8 cellular contexts compared by ENCODE assay signal in genomic region chr5:131209506-131210191, GRCh38. TPM values are rescaled to one million over a fixed set of nuclear protein-coding genes. Genes with fewer than 3 reads are reported as not detected.
A peak's percentile ranks its signal among the peaks of the same experiment; 100 is the strongest.
DNase-seq lines count a peak whose midpoint lies in the region; ATAC-seq, FAIRE-seq and TF ChIP-seq lines count a peak whose summit lies in the region.

No MANE protein-coding gene starts in this region.

- intact Hi-C loops in MCF 10A (cut with micrococcal nuclease) = no loop called here

- H3K36me3 Mint-ChIP-seq in MCF 10A (ENCODE audit: insufficient read depth, unreplicated experiment) = no peaks in the 10 kb centered on the region

- no peak overlapping the region for H2AK5ac ChIP-seq in neuronal stem cell (ENCODE audit: low read depth, low read length)

- H2BK5ac ChIP-seq in neuronal stem cell (ENCODE audit: low read length) = no peak overlapping the region

- H4K91ac ChIP-seq in neuronal stem cell (ENCODE audit: low read depth, low read length, poor library complexity) = no peak overlapping the region

- H3K4me3 ChIP-seq in neuronal stem cell (ENCODE audit: low read length in 2 of 2) (no peak overlapping the region), small intestine (ENCODE audit: low read depth in 1 of 2, low read length in 2 of 2) (no peak overlapping the region)

- no peak overlapping the region for H3K4me3 Mint-ChIP-seq in MCF 10A (ENCODE audit: unreplicated experiment)

- WGBS in neuronal stem cell (ENCODE audit: extremely low coverage in 2 of 2, insufficient read length in 2 of 2, insufficient replicate concordance in 1 of 2), 2 donors = no CpG with 5 or more reads among the region's 6 CpGs
- WGBS in small intestine, 3 donors = 43 to 74% (median 52%) methylated on average over 6 of the region's 6 CpGs

- no peaks in the 10 kb centered on the region for H3K27me3 Mint-ChIP-seq in MCF 10A (ENCODE audit: insufficient read depth, unreplicated experiment)

- H3K4me1 Mint-ChIP-seq in MCF 10A (ENCODE audit: insufficient read depth, unreplicated experiment) = no peaks in the 10 kb centered on the region

- FAIRE-seq in small intestine (lab: Jason Lieb, UNC) = no peak

- no TSS peak for BruUV-seq in MCF 10A (replicated peaks; lab: Mats Ljungman, UMichigan)

- no peak overlapping the region for H2BK120ac ChIP-seq in neuronal stem cell (ENCODE audit: low read depth, low read length)

- no peak overlapping the region for H2BK15ac ChIP-seq in neuronal stem cell (ENCODE audit: low read length)

- no peaks in the 10 kb centered on the region for H3K27me3 ChIP-seq in neuronal stem cell (ENCODE audit: control insufficient read depth in 3 of 3, insufficient read depth in 3 of 3, low read depth in 1 of 3, low read length in 3 of 3)
- H3K27me3 ChIP-seq in small intestine (ENCODE audit: control insufficient read depth in 2 of 2, insufficient read depth in 2 of 2, low read length in 2 of 2) = no peaks in the 10 kb centered on the region

- no peak for TF ChIP-seq CTCF in MCF 10A (IDR thresholded peaks at IDR 0.05; ENCODE audit: unreplicated experiment)

- H3K4me1 ChIP-seq in neuronal stem cell (ENCODE audit: control insufficient read depth in 2 of 2, insufficient read depth in 1 of 2, low read depth in 1 of 2, low read length in 2 of 2) (peaks cover 2 to 8% of the 10 kb centered on the region in 2 donors), small intestine (ENCODE audit: control insufficient read depth in 2 of 2, insufficient read depth in 1 of 2, low read depth in 1 of 2, low read length in 1 of 2) (peaks cover 0 to 4% of the 10 kb centered on the region in 2 donors)

- H3K36me3 ChIP-seq in neuronal stem cell (replicated peaks in 1 of 2; ENCODE audit: control insufficient read depth in 2 of 2, insufficient read depth in 2 of 2, low read length in 2 of 2) (no peaks in the 10 kb centered on the region), small intestine (ENCODE audit: control insufficient read depth in 2 of 2, insufficient read depth in 2 of 2, low read length in 2 of 2) (no peaks in the 10 kb centered on the region)

- no peak overlapping the region for H3K14ac ChIP-seq in neuronal stem cell (ENCODE audit: low read length)

- no peaks in the 10 kb centered on the region for H3K9me3 ChIP-seq in neuronal stem cell (replicated peaks in 1 of 2; ENCODE audit: control insufficient read depth in 2 of 2, insufficient read depth in 1 of 2, low read depth in 1 of 2, low read length in 2 of 2)
- H3K9me3 ChIP-seq in small intestine (ENCODE audit: control insufficient read depth, low read depth) = no peaks in the 10 kb centered on the region

- H3K9me3 Mint-ChIP-seq in MCF 10A (ENCODE audit: unreplicated experiment) = no peaks in the 10 kb centered on the region

- CTCF ChIA-PET in MCF 10A (lab: Yijun Ruan, JAX) = interaction anchor here (1.1 kb wide), 1 partner anchor 55 kb away, joined by 4 read pairs; no protein-coding TSS in a partner anchor

- POLR2A ChIA-PET in MCF 10A (lab: Yijun Ruan, JAX) = interaction anchor here (1.0 to 1.2 kb wide), 2 partner anchors 12 to 54 kb away, joined by 3 to 4 read pairs; partner anchors contain the start of gene CDC42SE2

- H3K4me2 ChIP-seq in neuronal stem cell (ENCODE audit: insufficient read depth, low read length, poor library complexity, severe bottlenecking) = no peak overlapping the region

- no peak overlapping the region for H3K9ac ChIP-seq in neuronal stem cell (ENCODE audit: low read depth, low read length, poor library complexity)

- DNase-seq in activated gamma-delta T cell treated with Interleukin-2 at 50 U/mL for 16 hours = peak; percentile 46
- no peak for DNase-seq in activated gamma-delta T cell (lab: John Stamatoyannopoulos, UW)
- DNase-seq in NCI-H82 (lab: John Stamatoyannopoulos, UW) = peak; percentile 85
- DNase-seq in activated T-cell treated with anti-CD3 and anti-CD28 coated beads, Interleukin-2, amount 50 U/mL, for 48 hours = peak; percentile 44 to 52
- no peak for DNase-seq in neuronal stem cell (ENCODE audit: low spot score)
- no peak for DNase-seq in small intestine
- no peak for DNase-seq in MCF 10A (ENCODE audit: unreplicated experiment)

- peak; percentile 93 for ATAC-seq in HG03066 (IDR thresholded peaks at IDR 0.05; ENCODE audit: low read depth, unreplicated experiment)

- H3K27ac Mint-ChIP-seq in MCF 10A (ENCODE audit: low read depth, unreplicated experiment) = no peak overlapping the region

- no peak overlapping the region for H2BK12ac ChIP-seq in neuronal stem cell (ENCODE audit: low read length)

- no peak overlapping the region for H3K18ac ChIP-seq in neuronal stem cell (ENCODE audit: low read length)

- no peak overlapping the region for H3K4ac ChIP-seq in neuronal stem cell (ENCODE audit: low read length)

- peak overlapping the region; percentile 18 for H3K27ac ChIP-seq in neuronal stem cell (replicated peaks; ENCODE audit: low read length)
- H3K27ac ChIP-seq in small intestine (ENCODE audit: low read depth in 1 of 2, low read length in 1 of 2) = peak overlapping the region in 1 of 2 donors; percentile 67

- no peaks in the 10 kb centered on the region for H3K79me1 ChIP-seq in neuronal stem cell (ENCODE audit: low read depth, low read length)

- H3K23ac ChIP-seq in neuronal stem cell (ENCODE audit: low read depth, low read length, poor library complexity) = no peak overlapping the region

- no peak overlapping the region for H4K8ac ChIP-seq in neuronal stem cell (ENCODE audit: low read depth, low read length)

- H2AFZ ChIP-seq in neuronal stem cell (ENCODE audit: low read length) = peak overlapping the region; percentile 25

RNA-seq across cellular contexts. Expression of gene LYRM7, which starts 38.9 kb away (rescaled TPM):
- 8.0 TPM for polyA plus RNA-seq in neuronal stem cell (2013, experiment 1 of 2)
- polyA plus RNA-seq in neuronal stem cell (2013, experiment 2 of 2) = 8.6 TPM
- polyA plus RNA-seq in small intestine = 1 to 10 TPM; 5.1 to 7.4 (median 7.0) TPM
- 18.2 and 21.6 TPM in 2 replicates for total RNA-seq in MCF 10A (2022)

RNA-seq across cellular contexts. Expression of gene HINT1, which starts 44.6 kb away (rescaled TPM):
- polyA plus RNA-seq in neuronal stem cell (2013, experiment 1 of 2) = 383 TPM
- 390 TPM for polyA plus RNA-seq in neuronal stem cell (2013, experiment 2 of 2)
- 100 to 1,000 TPM; 458 to 495 (median 495) TPM for polyA plus RNA-seq in small intestine
- total RNA-seq in MCF 10A (2022) = 444 and 575 TPM in 2 replicates

RNA-seq across cellular contexts. Expression of gene CDC42SE2, which starts 54.2 kb away (rescaled TPM):
- 25.1 TPM for polyA plus RNA-seq in neuronal stem cell (2013, experiment 1 of 2)
- polyA plus RNA-seq in neuronal stem cell (2013, experiment 2 of 2) = 25.5 TPM
- polyA plus RNA-seq in small intestine = 10 to 100 TPM; 36.0 to 60.3 (median 58.6) TPM
- total RNA-seq in MCF 10A (2022) = 71.0 and 96.4 TPM in 2 replicates

Comparison
In these comparisons a context has a peak if more than half of its experiments do, and no peak if none do; other contexts are left out.
1. DNase-seq: peak in activated gamma-delta T cell treated with Interleukin-2 at 50 U/mL for 16 hours (single experiment), NCI-H82 (single experiment) and activated T-cell treated with anti-CD3 and anti-CD28 coated beads, Interleukin-2, amount 50 U/mL, for 48 hours (2 of 2); none in activated gamma-delta T cell (single experiment), neuronal stem cell (single experiment), small intestine (single experiment) and MCF 10A (single experiment).